Comparison of ENCODE assay signal across 1 cellular context in the genomic region with DNA sequence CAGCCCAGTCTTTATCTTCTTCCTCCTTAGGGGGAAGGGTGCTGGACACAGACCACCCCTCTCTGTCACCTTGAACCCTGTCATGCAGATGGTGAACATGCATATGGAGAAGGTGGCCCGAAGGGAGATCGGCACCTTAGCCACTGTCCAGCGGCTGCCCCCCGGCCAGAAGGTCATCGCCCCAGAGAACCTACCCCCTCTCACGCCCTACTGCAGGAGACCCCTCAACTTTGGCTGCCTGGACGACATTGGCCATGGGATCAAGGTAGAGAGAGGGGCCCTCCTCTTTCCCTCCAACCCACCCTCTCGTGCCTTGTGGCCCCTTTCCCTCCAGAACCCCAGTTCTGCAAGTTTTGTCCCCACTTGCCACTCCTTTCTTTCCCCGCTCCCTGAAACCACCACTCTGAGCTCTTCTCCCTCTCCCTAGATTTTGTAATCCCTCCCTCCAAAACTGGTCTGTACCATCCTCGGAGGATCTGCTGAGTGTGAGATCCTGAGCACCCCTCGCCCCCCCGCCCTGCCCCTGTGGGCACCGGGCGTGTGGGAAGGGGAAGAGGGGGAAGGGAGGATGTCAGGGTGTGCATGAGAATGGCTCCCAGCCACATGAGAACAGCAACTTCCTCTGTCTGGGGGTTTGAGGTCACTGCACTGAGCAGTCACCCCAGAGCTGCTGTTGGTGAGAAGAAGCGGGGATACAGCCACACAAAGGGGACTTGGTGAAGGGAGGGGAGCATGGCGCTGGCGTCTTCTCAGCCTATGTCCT.
TF ChIP-seq lines count a peak whose summit lies in the region.

No MANE protein-coding gene starts in this region.

TF ChIP-seq in GM23338, 12 proteins besides CTCF, POLR2A, EP300 and RAD21 (continued from another document):
- TF ChIP-seq, protein P1, sequence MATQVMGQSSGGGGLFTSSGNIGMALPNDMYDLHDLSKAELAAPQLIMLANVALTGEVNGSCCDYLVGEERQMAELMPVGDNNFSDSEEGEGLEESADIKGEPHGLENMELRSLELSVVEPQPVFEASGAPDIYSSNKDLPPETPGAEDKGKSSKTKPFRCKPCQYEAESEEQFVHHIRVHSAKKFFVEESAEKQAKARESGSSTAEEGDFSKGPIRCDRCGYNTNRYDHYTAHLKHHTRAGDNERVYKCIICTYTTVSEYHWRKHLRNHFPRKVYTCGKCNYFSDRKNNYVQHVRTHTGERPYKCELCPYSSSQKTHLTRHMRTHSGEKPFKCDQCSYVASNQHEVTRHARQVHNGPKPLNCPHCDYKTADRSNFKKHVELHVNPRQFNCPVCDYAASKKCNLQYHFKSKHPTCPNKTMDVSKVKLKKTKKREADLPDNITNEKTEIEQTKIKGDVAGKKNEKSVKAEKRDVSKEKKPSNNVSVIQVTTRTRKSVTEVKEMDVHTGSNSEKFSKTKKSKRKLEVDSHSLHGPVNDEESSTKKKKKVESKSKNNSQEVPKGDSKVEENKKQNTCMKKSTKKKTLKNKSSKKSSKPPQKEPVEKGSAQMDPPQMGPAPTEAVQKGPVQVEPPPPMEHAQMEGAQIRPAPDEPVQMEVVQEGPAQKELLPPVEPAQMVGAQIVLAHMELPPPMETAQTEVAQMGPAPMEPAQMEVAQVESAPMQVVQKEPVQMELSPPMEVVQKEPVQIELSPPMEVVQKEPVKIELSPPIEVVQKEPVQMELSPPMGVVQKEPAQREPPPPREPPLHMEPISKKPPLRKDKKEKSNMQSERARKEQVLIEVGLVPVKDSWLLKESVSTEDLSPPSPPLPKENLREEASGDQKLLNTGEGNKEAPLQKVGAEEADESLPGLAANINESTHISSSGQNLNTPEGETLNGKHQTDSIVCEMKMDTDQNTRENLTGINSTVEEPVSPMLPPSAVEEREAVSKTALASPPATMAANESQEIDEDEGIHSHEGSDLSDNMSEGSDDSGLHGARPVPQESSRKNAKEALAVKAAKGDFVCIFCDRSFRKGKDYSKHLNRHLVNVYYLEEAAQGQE (IDR thresholded peaks at IDR 0.05; ENCODE audit: unreplicated experiment), result no peak
- TF ChIP-seq ZNF114 (CRISPR knock-in tag; IDR thresholded peaks at IDR 0.05) (no peak), POLR2AphosphoS5 (IDR thresholded peaks at IDR 0.05; ENCODE audit: low read depth) (no peak), STAT1 (IDR thresholded peaks at IDR 0.05; ENCODE audit: unreplicated experiment) (no peak), EZH2 (IDR thresholded peaks at IDR 0.05; ENCODE audit: low read depth, unreplicated experiment) (no peak), CREB1 (CRISPR knock-in tag; IDR thresholded peaks at IDR 0.05; ENCODE audit: low read depth) (no peak), JUNB (IDR thresholded peaks at IDR 0.05; ENCODE audit: unreplicated experiment) (no peak)
- TF ChIP-seq, protein P2, sequence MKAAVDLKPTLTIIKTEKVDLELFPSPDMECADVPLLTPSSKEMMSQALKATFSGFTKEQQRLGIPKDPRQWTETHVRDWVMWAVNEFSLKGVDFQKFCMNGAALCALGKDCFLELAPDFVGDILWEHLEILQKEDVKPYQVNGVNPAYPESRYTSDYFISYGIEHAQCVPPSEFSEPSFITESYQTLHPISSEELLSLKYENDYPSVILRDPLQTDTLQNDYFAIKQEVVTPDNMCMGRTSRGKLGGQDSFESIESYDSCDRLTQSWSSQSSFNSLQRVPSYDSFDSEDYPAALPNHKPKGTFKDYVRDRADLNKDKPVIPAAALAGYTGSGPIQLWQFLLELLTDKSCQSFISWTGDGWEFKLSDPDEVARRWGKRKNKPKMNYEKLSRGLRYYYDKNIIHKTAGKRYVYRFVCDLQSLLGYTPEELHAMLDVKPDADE (IDR thresholded peaks at IDR 0.05), result no peak
- TF ChIP-seq, protein P3, sequence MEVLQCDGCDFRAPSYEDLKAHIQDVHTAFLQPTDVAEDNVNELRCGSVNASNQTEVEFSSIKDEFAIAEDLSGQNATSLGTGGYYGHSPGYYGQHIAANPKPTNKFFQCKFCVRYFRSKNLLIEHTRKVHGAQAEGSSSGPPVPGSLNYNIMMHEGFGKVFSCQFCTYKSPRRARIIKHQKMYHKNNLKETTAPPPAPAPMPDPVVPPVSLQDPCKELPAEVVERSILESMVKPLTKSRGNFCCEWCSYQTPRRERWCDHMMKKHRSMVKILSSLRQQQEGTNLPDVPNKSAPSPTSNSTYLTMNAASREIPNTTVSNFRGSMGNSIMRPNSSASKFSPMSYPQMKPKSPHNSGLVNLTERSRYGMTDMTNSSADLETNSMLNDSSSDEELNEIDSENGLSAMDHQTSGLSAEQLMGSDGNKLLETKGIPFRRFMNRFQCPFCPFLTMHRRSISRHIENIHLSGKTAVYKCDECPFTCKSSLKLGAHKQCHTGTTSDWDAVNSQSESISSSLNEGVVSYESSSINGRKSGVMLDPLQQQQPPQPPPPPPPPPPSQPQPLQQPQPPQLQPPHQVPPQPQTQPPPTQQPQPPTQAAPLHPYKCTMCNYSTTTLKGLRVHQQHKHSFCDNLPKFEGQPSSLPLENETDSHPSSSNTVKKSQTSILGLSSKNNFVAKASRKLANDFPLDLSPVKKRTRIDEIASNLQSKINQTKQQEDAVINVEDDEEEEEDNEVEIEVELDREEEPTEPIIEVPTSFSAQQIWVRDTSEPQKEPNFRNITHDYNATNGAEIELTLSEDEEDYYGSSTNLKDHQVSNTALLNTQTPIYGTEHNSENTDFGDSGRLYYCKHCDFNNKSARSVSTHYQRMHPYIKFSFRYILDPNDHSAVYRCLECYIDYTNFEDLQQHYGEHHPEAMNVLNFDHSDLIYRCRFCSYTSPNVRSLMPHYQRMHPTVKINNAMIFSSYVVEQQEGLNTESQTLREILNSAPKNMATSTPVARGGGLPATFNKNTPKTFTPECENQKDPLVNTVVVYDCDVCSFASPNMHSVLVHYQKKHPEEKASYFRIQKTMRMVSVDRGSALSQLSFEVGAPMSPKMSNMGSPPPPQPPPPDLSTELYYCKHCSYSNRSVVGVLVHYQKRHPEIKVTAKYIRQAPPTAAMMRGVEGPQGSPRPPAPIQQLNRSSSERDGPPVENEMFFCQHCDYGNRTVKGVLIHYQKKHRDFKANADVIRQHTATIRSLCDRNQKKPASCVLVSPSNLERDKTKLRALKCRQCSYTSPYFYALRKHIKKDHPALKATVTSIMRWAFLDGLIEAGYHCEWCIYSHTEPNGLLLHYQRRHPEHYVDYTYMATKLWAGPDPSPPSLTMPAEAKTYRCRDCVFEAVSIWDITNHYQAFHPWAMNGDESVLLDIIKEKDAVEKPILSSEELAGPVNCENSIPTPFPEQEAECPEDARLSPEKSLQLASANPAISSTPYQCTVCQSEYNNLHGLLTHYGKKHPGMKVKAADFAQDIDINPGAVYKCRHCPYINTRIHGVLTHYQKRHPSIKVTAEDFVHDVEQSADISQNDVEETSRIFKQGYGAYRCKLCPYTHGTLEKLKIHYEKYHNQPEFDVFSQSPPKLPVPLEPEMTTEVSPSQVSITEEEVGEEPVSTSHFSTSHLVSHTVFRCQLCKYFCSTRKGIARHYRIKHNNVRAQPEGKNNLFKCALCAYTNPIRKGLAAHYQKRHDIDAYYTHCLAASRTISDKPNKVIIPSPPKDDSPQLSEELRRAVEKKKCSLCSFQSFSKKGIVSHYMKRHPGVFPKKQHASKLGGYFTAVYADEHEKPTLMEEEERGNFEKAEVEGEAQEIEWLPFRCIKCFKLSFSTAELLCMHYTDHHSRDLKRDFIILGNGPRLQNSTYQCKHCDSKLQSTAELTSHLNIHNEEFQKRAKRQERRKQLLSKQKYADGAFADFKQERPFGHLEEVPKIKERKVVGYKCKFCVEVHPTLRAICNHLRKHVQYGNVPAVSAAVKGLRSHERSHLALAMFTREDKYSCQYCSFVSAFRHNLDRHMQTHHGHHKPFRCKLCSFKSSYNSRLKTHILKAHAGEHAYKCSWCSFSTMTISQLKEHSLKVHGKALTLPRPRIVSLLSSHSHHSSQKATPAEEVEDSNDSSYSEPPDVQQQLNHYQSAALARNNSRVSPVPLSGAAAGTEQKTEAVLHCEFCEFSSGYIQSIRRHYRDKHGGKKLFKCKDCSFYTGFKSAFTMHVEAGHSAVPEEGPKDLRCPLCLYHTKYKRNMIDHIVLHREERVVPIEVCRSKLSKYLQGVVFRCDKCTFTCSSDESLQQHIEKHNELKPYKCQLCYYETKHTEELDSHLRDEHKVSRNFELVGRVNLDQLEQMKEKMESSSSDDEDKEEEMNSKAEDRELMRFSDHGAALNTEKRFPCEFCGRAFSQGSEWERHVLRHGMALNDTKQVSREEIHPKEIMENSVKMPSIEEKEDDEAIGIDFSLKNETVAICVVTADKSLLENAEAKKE (CRISPR knock-in tag; IDR thresholded peaks at IDR 0.05), result no peak
TF ChIP-seq in GM23338: peak in this region for 0.
